Comparison of ENCODE assay signal across 10 cellular contexts in the genomic region with DNA sequence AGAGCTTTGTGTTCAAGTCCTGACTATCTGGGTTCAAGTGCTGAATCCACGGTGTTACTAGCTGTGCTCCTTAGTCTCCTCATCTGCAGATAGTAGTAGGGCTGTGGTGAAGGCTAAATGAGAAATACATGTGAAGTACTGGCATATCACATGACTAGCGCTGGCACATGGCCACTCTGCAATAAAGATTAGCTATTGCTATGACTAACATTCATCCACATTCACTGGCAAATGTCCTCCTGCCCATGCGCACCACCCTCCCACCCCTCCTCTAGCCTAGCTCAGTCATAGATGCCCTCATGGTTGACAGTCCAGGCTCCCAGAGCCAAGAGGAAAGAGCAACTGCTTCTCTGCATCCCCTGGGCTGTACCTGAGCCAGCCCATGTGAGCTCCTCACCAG. TPM values are rescaled to one million over a fixed set of nuclear protein-coding genes. Genes with fewer than 3 reads are reported as not detected.
DNase-seq lines count a peak whose midpoint lies in the region; ATAC-seq, FAIRE-seq and TF ChIP-seq lines count a peak whose summit lies in the region.
"Had no signal": no experiment of that assay in that cellular context is flagged by ENCODE, and none has a peak within 500 bp of the region (broad histone marks: within the 10 kb centered on the region; RNA-seq: fewer than 3 reads in every experiment).

No MANE protein-coding gene starts in this region.

- H3K36me3 ChIP-seq in BE2C = no peaks in the 10 kb centered on the region
- peaks cover 10% of the 10 kb centered on the region for H3K36me3 ChIP-seq in bronchial epithelial cell (ENCODE audit: control insufficient read depth, insufficient read depth, low read length)

- H3K27me3 Mint-ChIP-seq in WTC11 (ENCODE audit: low read depth) = no peaks in the 10 kb centered on the region

- H3K27ac Mint-ChIP-seq in WTC11 = no peak overlapping the region

- H3K4me1 Mint-ChIP-seq in WTC11 = peaks cover 6% of the 10 kb centered on the region

- POLR2A ChIA-PET in WTC11 (lab: Charles Lee) = interaction anchor here (0.5 kb wide), 1 partner anchor 51 kb away, joined by 3 read pairs; no protein-coding TSS in a partner anchor

- ATAC-seq in WTC11 = no peak
- ATAC-seq in GM21390 (IDR thresholded peaks at IDR 0.05; ENCODE audit: unreplicated experiment) = no peak

- H3K4me3 ChIP-seq in BE2C (ENCODE audit: low read depth, low read length) (no peak overlapping the region), bronchial epithelial cell (ENCODE audit: low read depth, low read length) (no peak overlapping the region)

- no peaks in the 10 kb centered on the region for H3K9me3 Mint-ChIP-seq in WTC11

- peak; percentile 98 for FAIRE-seq in bronchial epithelial cell (lab: Jason Lieb, UNC)
- FAIRE-seq: islet of Langerhans had no signal

- CTCF ChIA-PET in WTC11 (lab: Charles Lee) = interaction anchor here (1.2 to 5.5 kb wide), 17 partner anchors 12 to 209 kb away, joined by 3 to 142 read pairs (median 11); partner anchors contain the start of genes TEKT2, THRAP3 and TRAPPC3

- H3K4me3 Mint-ChIP-seq in WTC11 = no peak overlapping the region

- no peak for TF ChIP-seq CTCF in BE2C (IDR thresholded peaks at IDR 0.05; ENCODE audit: low read depth, low read length)
- TF ChIP-seq CTCF in bronchial epithelial cell (IDR thresholded peaks at IDR 0.05; ENCODE audit: insufficient read depth, low read length, severe bottlenecking) = no peak
- no peak for TF ChIP-seq CTCF in WTC11 (IDR thresholded peaks at IDR 0.05)

- DNase-seq in BE2C = peak; percentile 43
- DNase-seq in NCI-H2107 treated with DMSO at 0.1 percent for 48 hours (lab: John Stamatoyannopoulos, UW; ENCODE audit: unreplicated experiment) = peak; percentile 39
- DNase-seq in bronchial epithelial cell (ENCODE audit: low read depth) = peak; percentile 92
- DNase-seq in lung microvascular endothelial cell (ENCODE audit: low read depth in 2 of 2) = peak; percentile 68 to 75
- DNase-seq in NCI-H1436 (lab: John Stamatoyannopoulos, UW) = no peak
- DNase-seq in WTC11 (ENCODE audit: low spot score) = no peak
- no peak for DNase-seq in midbrain (lab: John Stamatoyannopoulos, UW)
- DNase-seq: activated CD8-positive, alpha-beta memory T cell treated with anti-CD3 and anti-CD28 coated beads, Interleukin-2, amount 50 U/mL, for 48 hours had no signal

- no peaks in the 10 kb centered on the region for H3K9me3 ChIP-seq in BE2C

- H3K36me3 Mint-ChIP-seq in WTC11 = peaks cover 10% of the 10 kb centered on the region; the same call in 1 of the 2 replicates

- no peaks in the 10 kb centered on the region for H3K4me1 ChIP-seq in BE2C

- no peaks in the 10 kb centered on the region for H3K27me3 ChIP-seq in BE2C
- H3K27me3 ChIP-seq in bronchial epithelial cell (ENCODE audit: control insufficient read depth, insufficient read depth, low read length) = no peaks in the 10 kb centered on the region

TF ChIP-seq in WTC11, 78 proteins besides CTCF, POLR2A, EP300 and RAD21 (continues in another document):
- TF ChIP-seq ATF3 (CRISPR knock-in tag; conservative IDR thresholded peaks at IDR 0.05) = no peak
- TF ChIP-seq ELF4 (CRISPR knock-in tag; IDR thresholded peaks at IDR 0.05; ENCODE audit: low read depth) = no peak
- TF ChIP-seq MXD4 (CRISPR knock-in tag; IDR thresholded peaks at IDR 0.05; ENCODE audit: borderline replicate concordance) = no peak
- TF ChIP-seq ZBTB43 (CRISPR knock-in tag; IDR thresholded peaks at IDR 0.05) = no peak
- TF ChIP-seq TEAD1 (CRISPR knock-in tag; IDR thresholded peaks at IDR 0.05) = no peak
- no peak for TF ChIP-seq HMGA2 (CRISPR knock-in tag; IDR thresholded peaks at IDR 0.05)
- no peak for TF ChIP-seq SMAD3 (CRISPR knock-in tag; IDR thresholded peaks at IDR 0.05; ENCODE audit: borderline replicate concordance)
- TF ChIP-seq ARID4B (CRISPR knock-in tag; IDR thresholded peaks at IDR 0.05; ENCODE audit: borderline replicate concordance) = no peak
- TF ChIP-seq OVOL2 (CRISPR knock-in tag; IDR thresholded peaks at IDR 0.05; ENCODE audit: borderline replicate concordance) = no peak
- TF ChIP-seq, protein P1, sequence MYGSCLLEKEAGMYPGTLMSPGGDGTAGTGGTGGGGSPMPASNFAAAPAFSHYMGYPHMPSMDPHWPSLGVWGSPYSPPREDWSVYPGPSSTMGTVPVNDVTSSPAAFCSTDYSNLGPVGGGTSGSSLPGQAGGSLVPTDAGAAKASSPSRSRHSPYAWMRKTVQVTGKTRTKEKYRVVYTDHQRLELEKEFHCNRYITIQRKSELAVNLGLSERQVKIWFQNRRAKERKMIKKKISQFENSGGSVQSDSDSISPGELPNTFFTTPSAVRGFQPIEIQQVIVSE (CRISPR knock-in tag; IDR thresholded peaks at IDR 0.05; ENCODE audit: borderline replicate concordance) = no peak
- TF ChIP-seq ZNF423 (CRISPR knock-in tag; IDR thresholded peaks at IDR 0.05) = no peak
- no peak for TF ChIP-seq ATF2 (CRISPR knock-in tag; IDR thresholded peaks at IDR 0.05; ENCODE audit: borderline replicate concordance, low read depth)

RNA-seq across cellular contexts. Expression of gene COL8A2, which starts 8.5 kb away (rescaled TPM):
- 0.12 TPM for polyA plus RNA-seq in BE2C (2012; ENCODE audit: insufficient read depth, insufficient read length, low read depth)
- total RNA-seq in bronchial epithelial cell = 1.6 and 3.3 TPM in 2 replicates
- 0.44 and 1.6 TPM in 2 replicates for total RNA-seq in lung microvascular endothelial cell
- 2.3 to 3.5 TPM (median 3.3 TPM) in 3 replicates for total RNA-seq in WTC11 (2021)

RNA-seq across cellular contexts. Expression of gene TRAPPC3, which starts 15.8 kb away (rescaled TPM):
- polyA plus RNA-seq in BE2C (2012; ENCODE audit: insufficient read depth, insufficient read length, low read depth) = 102 TPM
- total RNA-seq in bronchial epithelial cell = 86.8 and 105 TPM in 2 replicates
- 72.1 and 85.3 TPM in 2 replicates for total RNA-seq in lung microvascular endothelial cell
- total RNA-seq in WTC11 (2021) = 48.9 to 52.5 TPM (median 52.0 TPM) in 3 replicates

RNA-seq across cellular contexts. Expression of gene MAP7D1, which starts 22.5 kb away (rescaled TPM):
- 125 TPM for polyA plus RNA-seq in BE2C (2012; ENCODE audit: insufficient read depth, insufficient read length, low read depth)
- 54.5 and 75.1 TPM in 2 replicates for total RNA-seq in bronchial epithelial cell
- 42.7 and 44.2 TPM in 2 replicates for total RNA-seq in lung microvascular endothelial cell
- 65.0 to 88.7 TPM (median 72.0 TPM) in 3 replicates for total RNA-seq in WTC11 (2021)

RNA-seq across cellular contexts. Expression of gene ADPRS, which starts 44.8 kb away (rescaled TPM):
- polyA plus RNA-seq in BE2C (2012; ENCODE audit: insufficient read depth, insufficient read length, low read depth) = 68.2 TPM
- total RNA-seq in bronchial epithelial cell (42.4 and 50.0 TPM in 2 replicates), lung microvascular endothelial cell (26.4 and 38.1 TPM in 2 replicates), WTC11 (2021) (30.0 to 32.7 TPM (median 31.2 TPM) in 3 replicates)

RNA-seq across cellular contexts. Expression of gene TEKT2, which starts 49.6 kb away (rescaled TPM):
- 1.7 TPM for polyA plus RNA-seq in BE2C (2012; ENCODE audit: insufficient read depth, insufficient read length, low read depth)
- total RNA-seq in bronchial epithelial cell = under 0.01 and 0.26 TPM in 2 replicates
- 0.20 and 0.22 TPM in 2 replicates for total RNA-seq in lung microvascular endothelial cell
- 1.9 to 2.5 TPM (median 2.0 TPM) in 3 replicates for total RNA-seq in WTC11 (2021)

Comparison
In these comparisons a context has a peak if more than half of its experiments do, and no peak if none do; other contexts are left out.
1. DNase-seq: peak in BE2C (single experiment), NCI-H2107 treated with DMSO at 0.1 percent for 48 hours (single experiment), bronchial epithelial cell (single experiment) and lung microvascular endothelial cell (2 of 2); none in NCI-H1436 (single experiment), WTC11 (single experiment) and midbrain (single experiment).